ENCODE assay signal across 14 cellular contexts in the genomic region with DNA sequence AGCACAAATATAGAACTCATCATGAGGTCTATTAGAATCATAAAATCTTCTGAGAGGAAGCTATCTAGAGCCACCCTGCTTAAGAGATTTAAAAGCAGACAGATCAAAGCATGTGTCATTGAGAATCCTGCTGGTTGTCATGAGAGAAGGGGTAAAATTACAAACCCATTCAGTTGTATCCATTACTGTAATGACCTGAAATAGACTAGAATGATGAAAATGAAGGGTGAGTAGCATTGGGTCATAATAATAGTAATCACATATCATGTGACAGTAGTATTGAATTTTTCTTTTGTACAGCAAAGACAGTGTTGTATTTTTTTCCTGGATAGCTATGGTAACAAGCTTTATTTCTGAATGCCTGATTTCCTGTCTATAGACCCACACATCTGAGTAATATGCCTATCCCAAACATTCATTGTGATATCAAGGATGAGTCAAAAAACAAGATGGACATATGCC.
DNase-seq lines count a peak whose midpoint lies in the region; ATAC-seq and TF ChIP-seq lines count a peak whose summit lies in the region.
"Had no signal": no experiment of that assay in that cellular context is flagged by ENCODE, and none has a peak within 500 bp of the region (broad histone marks: within the 10 kb centered on the region; RNA-seq: fewer than 3 reads in every experiment).

No MANE protein-coding gene starts in this region.

- no peaks in the 10 kb centered on the region for H3K27me3 Mint-ChIP-seq in activated CD4-positive, alpha-beta T cell treated with anti-CD3 and anti-CD28 coated beads for 36 hours
- H3K27me3 Mint-ChIP-seq in activated CD4-positive, alpha-beta T cell treated with anti-CD3 and anti-CD28 coated beads, Interleukin-2, amount 10 ng/mL, durations not matched to agents 24 days and 14 days, result peaks cover 2% of the 10 kb centered on the region
- peaks cover 2 to 3% of the 10 kb centered on the region in 2 donors for H3K27me3 Mint-ChIP-seq in CD4-positive, alpha-beta memory T cell
- H3K27me3 Mint-ChIP-seq: naive B cell had no signal

- no peaks in the 10 kb centered on the region for H3K9me3 Mint-ChIP-seq in activated CD4-positive, alpha-beta T cell treated with anti-CD3 and anti-CD28 coated beads for 36 hours (ENCODE audit: low read depth)
- no peaks in the 10 kb centered on the region for H3K9me3 Mint-ChIP-seq in activated CD4-positive, alpha-beta T cell treated with anti-CD3 and anti-CD28 coated beads, Interleukin-2, amount 10 ng/mL, durations not matched to agents 24 days and 14 days
- H3K9me3 Mint-ChIP-seq in CD4-positive, alpha-beta memory T cell, result no peaks in the 10 kb centered on the region
- H3K9me3 Mint-ChIP-seq: activated CD8-positive, alpha-beta T cell treated with anti-CD3 and anti-CD28 coated beads for 36 hours; type B pancreatic cell had no signal

- H3K36me3 Mint-ChIP-seq in activated CD4-positive, alpha-beta T cell treated with anti-CD3 and anti-CD28 coated beads for 36 hours (ENCODE audit: low read depth), result no peaks in the 10 kb centered on the region
- H3K36me3 Mint-ChIP-seq in activated CD4-positive, alpha-beta T cell treated with anti-CD3 and anti-CD28 coated beads, Interleukin-2, amount 10 ng/mL, durations not matched to agents 24 days and 14 days (ENCODE audit: low read depth), result no peaks in the 10 kb centered on the region
- H3K36me3 Mint-ChIP-seq in CD4-positive, alpha-beta memory T cell, result no peaks in the 10 kb centered on the region

- H3K4me1 ChIP-seq in left lung, result no peaks in the 10 kb centered on the region
- H3K4me1 ChIP-seq in vagina, result peaks cover 20% of the 10 kb centered on the region
- H3K4me1 ChIP-seq in CD4-positive, alpha-beta memory T cell (ENCODE audit: insufficient read depth, low read length), result no peaks in the 10 kb centered on the region

- peak; percentile 30 for ATAC-seq in activated CD4-positive, alpha-beta T cell treated with anti-CD3 and anti-CD28 coated beads for 36 hours
- peak; percentile 33 for ATAC-seq in left lung
- no peak for ATAC-seq in GM21447 (IDR thresholded peaks at IDR 0.05; ENCODE audit: unreplicated experiment)
- ATAC-seq: activated CD8-positive, alpha-beta T cell treated with anti-CD3 and anti-CD28 coated beads for 36 hours had no signal

- H3K4me3 Mint-ChIP-seq in activated CD4-positive, alpha-beta T cell treated with anti-CD3 and anti-CD28 coated beads for 36 hours, result no peak overlapping the region
- no peak overlapping the region for H3K4me3 Mint-ChIP-seq in activated CD4-positive, alpha-beta T cell treated with anti-CD3 and anti-CD28 coated beads, Interleukin-2, amount 10 ng/mL, durations not matched to agents 24 days and 14 days
- no peak overlapping the region for H3K4me3 Mint-ChIP-seq in CD4-positive, alpha-beta memory T cell
- H3K4me3 Mint-ChIP-seq: activated CD8-positive, alpha-beta T cell treated with anti-CD3 and anti-CD28 coated beads for 36 hours; naive B cell had no signal

- POLR2A ChIA-PET in activated CD4-positive, alpha-beta T cell treated with anti-CD3 and anti-CD28 coated beads for 36 hours (lab: Charles Lee), result interaction anchor here (0.6 kb wide), 1 partner anchor 49 kb away, joined by 5 read pairs; no protein-coding TSS in a partner anchor
- POLR2A ChIA-PET in CD4-positive, alpha-beta memory T cell (lab: Charles Lee; ENCODE audit: partially characterized antibody), result no interaction called here

- H3K4me3 ChIP-seq in astrocyte of the spinal cord (ENCODE audit: low read depth, low read length) (no peak overlapping the region), left lung (no peak overlapping the region), vagina (no peak overlapping the region)
- H3K4me3 ChIP-seq in CD4-positive, alpha-beta memory T cell (ENCODE audit: low read length in 2 of 2), result no peak overlapping the region

- in situ Hi-C loops in astrocyte of the spinal cord (cut with HindIII; ENCODE audit: low sequenced_read_pairs), result no loop called here

- H3K27ac ChIP-seq in left lung (peak overlapping the region in 1 of 2 donors; percentile 10), vagina (peak overlapping the region; percentile 76)
- H3K27ac ChIP-seq in CD4-positive, alpha-beta memory T cell (ENCODE audit: low read depth, low read length), result no peak overlapping the region

- CTCF ChIA-PET in activated CD4-positive, alpha-beta T cell treated with anti-CD3 and anti-CD28 coated beads for 36 hours (lab: Charles Lee), result interaction anchor here (0.7 kb wide), 1 partner anchor 1079 kb away, joined by 3 read pairs; no protein-coding TSS in a partner anchor
- CTCF ChIA-PET in CD4-positive, alpha-beta memory T cell (lab: Charles Lee; ENCODE audit: partially characterized antibody), result no interaction called here

- H3K4me1 Mint-ChIP-seq in activated CD4-positive, alpha-beta T cell treated with anti-CD3 and anti-CD28 coated beads for 36 hours, result no peaks in the 10 kb centered on the region
- no peaks in the 10 kb centered on the region for H3K4me1 Mint-ChIP-seq in activated CD4-positive, alpha-beta T cell treated with anti-CD3 and anti-CD28 coated beads, Interleukin-2, amount 10 ng/mL, durations not matched to agents 24 days and 14 days
- no peaks in the 10 kb centered on the region for H3K4me1 Mint-ChIP-seq in CD4-positive, alpha-beta memory T cell

- no peak overlapping the region for H3K27ac Mint-ChIP-seq in activated CD4-positive, alpha-beta T cell treated with anti-CD3 and anti-CD28 coated beads for 36 hours
- H3K27ac Mint-ChIP-seq in activated CD4-positive, alpha-beta T cell treated with anti-CD3 and anti-CD28 coated beads, Interleukin-2, amount 10 ng/mL, durations not matched to agents 24 days and 14 days, result no peak overlapping the region
- no peak overlapping the region for H3K27ac Mint-ChIP-seq in CD4-positive, alpha-beta memory T cell
- H3K27ac Mint-ChIP-seq: activated CD8-positive, alpha-beta T cell treated with anti-CD3 and anti-CD28 coated beads for 36 hours had no signal

- no peak for TF ChIP-seq CTCF in astrocyte of the spinal cord (IDR thresholded peaks at IDR 0.05; ENCODE audit: low read depth, low read length)
- no peak for TF ChIP-seq CTCF in left lung (IDR thresholded peaks at IDR 0.05)
- TF ChIP-seq CTCF in vagina (IDR thresholded peaks at IDR 0.05), result no peak

- H3K36me3 ChIP-seq in left lung, result no peaks in the 10 kb centered on the region
- no peaks in the 10 kb centered on the region for H3K36me3 ChIP-seq in vagina
- H3K36me3 ChIP-seq in CD4-positive, alpha-beta memory T cell (ENCODE audit: insufficient read depth, low read length), result no peaks in the 10 kb centered on the region

- DNase-seq in activated CD4-positive, alpha-beta T cell treated with anti-CD3 and anti-CD28 coated beads for 36 hours, result no peak
- no peak for DNase-seq in activated CD4-positive, alpha-beta T cell treated with anti-CD3 and anti-CD28 coated beads, Interleukin-2, amount 10 ng/mL, durations not matched to agents 24 days and 14 days
- DNase-seq in astrocyte of the spinal cord (ENCODE audit: low read depth, low spot score) (peak; percentile 74), left lung (no peak), vagina (ENCODE audit: extremely low spot score in 2 of 2) (no peak), NCI-H2196 treated with DMSO at 0.1 percent for 48 hours (lab: John Stamatoyannopoulos, UW; ENCODE audit: unreplicated experiment) (no peak)
- DNase-seq in CD4-positive, alpha-beta memory T cell, result no peak
- DNase-seq: activated CD8-positive, alpha-beta T cell treated with anti-CD3 and anti-CD28 coated beads for 36 hours; amniotic stem cell; naive B cell; RPMI8226; stimulated activated CD4-positive, alpha-beta T cell treated with anti-CD3 and anti-CD28 coated beads, Interleukin-4, amount 100 ng/mL, for 24 hours had no signal

- TF ChIP-seq POLR2A in vagina (IDR thresholded peaks at IDR 0.05), result no peak

- intact Hi-C loops in activated CD4-positive, alpha-beta T cell treated with anti-CD3 and anti-CD28 coated beads for 36 hours (cut with DNase I, micrococcal nuclease), result no loop called here
- intact Hi-C loops in activated CD4-positive, alpha-beta T cell treated with anti-CD3 and anti-CD28 coated beads, Interleukin-2, amount 10 ng/mL, durations not matched to agents 24 days and 14 days (cut with micrococcal nuclease), result no loop called here
- intact Hi-C loops in left lung (cut with DNase I) (no loop called here), vagina (cut with DNase I) (no loop called here)
- intact Hi-C loops in CD4-positive, alpha-beta memory T cell (cut with micrococcal nuclease), result no loop called here

- no peaks in the 10 kb centered on the region for H3K27me3 ChIP-seq in left lung
- no peaks in the 10 kb centered on the region for H3K27me3 ChIP-seq in vagina
- no peaks in the 10 kb centered on the region for H3K27me3 ChIP-seq in CD4-positive, alpha-beta memory T cell (ENCODE audit: insufficient read depth, low read length)

- H3K9me3 ChIP-seq in left lung (no peaks in the 10 kb centered on the region), vagina (no peaks in the 10 kb centered on the region)
- H3K9me3 ChIP-seq in CD4-positive, alpha-beta memory T cell (ENCODE audit: control insufficient read depth in 1 of 2, low read length in 2 of 2), result no peaks in the 10 kb centered on the region
